8 cellular contexts compared by ENCODE assay signal in genomic region chr6:166381733-166382499, GRCh38. TPM values are rescaled to one million over a fixed set of nuclear protein-coding genes. Genes with fewer than 3 reads are reported as not detected.
DNase-seq lines count a peak whose midpoint lies in the region; ATAC-seq and TF ChIP-seq lines count a peak whose summit lies in the region.

No MANE protein-coding gene starts in this region.

- peak overlapping the region; percentile 78 for H3K4me3 ChIP-seq in parathyroid adenoma (ENCODE audit: low read depth, low read length)

- ATAC-seq in GM21390 (IDR thresholded peaks at IDR 0.05; ENCODE audit: unreplicated experiment): peak; percentile 50

- H3K9me3 Mint-ChIP-seq in glutamatergic neuron (ENCODE audit: unreplicated experiment) (peaks cover 9% of the 10 kb centered on the region), type B pancreatic cell (no peaks in the 10 kb centered on the region)

- H3K4me3 Mint-ChIP-seq in glutamatergic neuron (ENCODE audit: unreplicated experiment) (peak overlapping the region; percentile 91), type B pancreatic cell (peak overlapping the region; percentile 92)

- DNase-seq in DMS53 treated with DMSO at 0.1 percent for 48 hours (lab: John Stamatoyannopoulos, UW; ENCODE audit: unreplicated experiment) (peak; percentile 61), HUDEP-2 (lab: John Stamatoyannopoulos, UW; ENCODE audit: unreplicated experiment in 76 of 76) (peak in 67 of 76 experiments; percentile 10 to 94 (median 61)), RPMI8226 (peak; percentile 93), activated gamma-delta T cell treated with Interleukin-2 at 50 U/mL for 16 hours (peak; percentile 58), glutamatergic neuron (peak; percentile 79), type B pancreatic cell (ENCODE audit: extremely low spot score, unreplicated experiment) (peak; percentile 83)

- H3K36me3 Mint-ChIP-seq in glutamatergic neuron (ENCODE audit: unreplicated experiment) (no peaks in the 10 kb centered on the region), type B pancreatic cell (no peaks in the 10 kb centered on the region)

- H3K27me3 Mint-ChIP-seq in glutamatergic neuron (ENCODE audit: unreplicated experiment): no peaks in the 10 kb centered on the region
- no peaks in the 10 kb centered on the region for H3K27me3 Mint-ChIP-seq in type B pancreatic cell

- peak overlapping the region; percentile 93 for H3K4me2 ChIP-seq in parathyroid adenoma (ENCODE audit: low read length)

- TF ChIP-seq CTCF in glutamatergic neuron (IDR thresholded peaks at IDR 0.05; ENCODE audit: partially characterized antibody, unreplicated experiment) (peak; percentile 83), parathyroid adenoma (IDR thresholded peaks at IDR 0.05) (peak; percentile 86), type B pancreatic cell (conservative IDR thresholded peaks at IDR 0.05) (peak; percentile 82)

- peaks cover 4% of the 10 kb centered on the region for H3K4me1 Mint-ChIP-seq in glutamatergic neuron (ENCODE audit: low read depth, unreplicated experiment)
- H3K4me1 Mint-ChIP-seq in type B pancreatic cell (ENCODE audit: unreplicated experiment): peaks cover 5% of the 10 kb centered on the region

- peak overlapping the region; percentile 76 for H3K27ac Mint-ChIP-seq in glutamatergic neuron (ENCODE audit: unreplicated experiment)
- peak overlapping the region; percentile 86 for H3K27ac Mint-ChIP-seq in type B pancreatic cell

- peak overlapping the region; percentile 99 for H3K27ac ChIP-seq in parathyroid adenoma

- no peaks in the 10 kb centered on the region for H3K9me3 ChIP-seq in parathyroid adenoma (ENCODE audit: control insufficient read depth, low read length)

- no peaks in the 10 kb centered on the region for H3K36me3 ChIP-seq in parathyroid adenoma (ENCODE audit: control insufficient read depth, insufficient read depth, low read length)

- peak overlapping the region; percentile 98 for H2AFZ ChIP-seq in parathyroid adenoma

- no peaks in the 10 kb centered on the region for H3K27me3 ChIP-seq in parathyroid adenoma (ENCODE audit: control insufficient read depth, insufficient read depth, low read length)

- H3K79me2 ChIP-seq in parathyroid adenoma: peaks cover 2% of the 10 kb centered on the region

- peaks cover 4% of the 10 kb centered on the region for H3K4me1 ChIP-seq in parathyroid adenoma

- H3K9ac ChIP-seq in parathyroid adenoma: peak overlapping the region; percentile 93

RNA-seq across cellular contexts. Expression of gene MPC1, which starts 0.8 kb away (rescaled TPM):
- total RNA-seq in glutamatergic neuron (ENCODE audit: unreplicated experiment): 17.0 TPM
- 40.9 and 45.8 TPM in 2 replicates for total RNA-seq in type B pancreatic cell (ENCODE audit: low replicate concordance)

RNA-seq across cellular contexts. Expression of gene SFT2D1, which starts 39.6 kb away (rescaled TPM):
- total RNA-seq in glutamatergic neuron (ENCODE audit: unreplicated experiment) (23.5 TPM), type B pancreatic cell (ENCODE audit: low replicate concordance) (29.5 and 36.0 TPM in 2 replicates)

Comparison
In these comparisons a context has a peak if more than half of its experiments do, and no peak if none do; other contexts are left out.
1. Peak in every context shown above with its lines: DNase-seq, ATAC-seq, H3K4me3 ChIP-seq and H3K27ac ChIP-seq.